In genomic region chr18:24514439-24514838, GRCh38 we compare ENCODE assay signal across 7 cellular contexts. TPM values are rescaled to one million over a fixed set of nuclear protein-coding genes. Genes with fewer than 3 reads are reported as not detected.
DNase-seq lines count a peak whose midpoint lies in the region; ATAC-seq, FAIRE-seq and TF ChIP-seq lines count a peak whose summit lies in the region.

No MANE protein-coding gene starts in this region.

- DNase-seq in ELR (ENCODE audit: low read depth) (peak; percentile 85), Kasumi-1 (lab: John Stamatoyannopoulos, UW) (peak; percentile 39 to 53), astrocyte (ENCODE audit: low read depth) (peak; percentile 22), lung microvascular endothelial cell (ENCODE audit: low read depth in 2 of 2) (peak; percentile 53 to 55), activated T-cell treated with anti-CD3 and anti-CD28 coated beads for 4 hours (no peak)
- no peak for DNase-seq in activated effector memory CD4-positive, alpha-beta T cell treated with Interleukin-2 at 50 U/mL for 16 hours

- no peaks in the 10 kb centered on the region for H3K27me3 Mint-ChIP-seq in astrocyte (ENCODE audit: low read depth, unreplicated experiment)

- H3K36me3 ChIP-seq in astrocyte (ENCODE audit: insufficient read depth, low read length): no peaks in the 10 kb centered on the region

- no peak for FAIRE-seq in astrocyte (lab: Jason Lieb, UNC)

- no peak overlapping the region for H3K27ac ChIP-seq in astrocyte (ENCODE audit: low read depth, low read length)

- H3K4me1 Mint-ChIP-seq in astrocyte (ENCODE audit: low read depth, unreplicated experiment): no peaks in the 10 kb centered on the region

- H3K9me3 ChIP-seq in astrocyte (ENCODE audit: insufficient read depth, low read depth, low read length): no peaks in the 10 kb centered on the region

- H3K27ac Mint-ChIP-seq in astrocyte (ENCODE audit: unreplicated experiment): no peak overlapping the region

- no peaks in the 10 kb centered on the region for H3K36me3 Mint-ChIP-seq in astrocyte (ENCODE audit: low read depth, unreplicated experiment)

- no peaks in the 10 kb centered on the region for H3K79me2 ChIP-seq in astrocyte (ENCODE audit: insufficient read depth, low read length)

- H3K4me2 ChIP-seq in astrocyte (ENCODE audit: low read length): no peak overlapping the region

- TF ChIP-seq CTCF in astrocyte (IDR thresholded peaks at IDR 0.05; ENCODE audit: insufficient read depth, low read depth, low read length): peak; percentile 46

- no peak overlapping the region for H3K4me3 Mint-ChIP-seq in astrocyte (ENCODE audit: unreplicated experiment)

- no peaks in the 10 kb centered on the region for H3K4me1 ChIP-seq in astrocyte (ENCODE audit: insufficient read depth, low read length)

- H4K20me1 ChIP-seq in astrocyte (ENCODE audit: insufficient read depth, low read length): no peaks in the 10 kb centered on the region

- ATAC-seq in GM21360 (IDR thresholded peaks at IDR 0.05; ENCODE audit: unreplicated experiment): peak; percentile 70

- peaks cover 6% of the 10 kb centered on the region for H3K9me3 Mint-ChIP-seq in astrocyte (ENCODE audit: unreplicated experiment)

- no peak overlapping the region for H3K9ac ChIP-seq in astrocyte (ENCODE audit: low read length)

- no peaks in the 10 kb centered on the region for H3K27me3 ChIP-seq in astrocyte (ENCODE audit: insufficient read depth, low read length)

- H2AFZ ChIP-seq in astrocyte (ENCODE audit: low read depth, low read length): no peak overlapping the region

- H3K4me3 ChIP-seq in astrocyte (ENCODE audit: insufficient read depth, low read depth, low read length): no peak overlapping the region

RNA-seq across cellular contexts. Expression of gene HRH4, which starts 54.0 kb away (rescaled TPM):
- total RNA-seq in astrocyte: 0.17 and 0.25 TPM in 2 replicates
- not detected in 2 replicates for total RNA-seq in lung microvascular endothelial cell

Comparison
In these comparisons a context has a peak if more than half of its experiments do, and no peak if none do; other contexts are left out.
1. DNase-seq: peak in ELR (single experiment), Kasumi-1 (2 of 2), astrocyte (single experiment) and lung microvascular endothelial cell (2 of 2); none in activated effector memory CD4-positive, alpha-beta T cell treated with Interleukin-2 at 50 U/mL for 16 hours (single experiment) and activated T-cell treated with anti-CD3 and anti-CD28 coated beads for 4 hours (single experiment).